13 cellular contexts compared by ENCODE assay signal in genomic region chr18:55338955-55339662, GRCh38.
A peak's percentile ranks its signal among the peaks of the same experiment; 100 is the strongest.
DNase-seq lines count a peak whose midpoint lies in the region; ATAC-seq and TF ChIP-seq lines count a peak whose summit lies in the region.
"Had no signal": no experiment of that assay in that cellular context is flagged by ENCODE, and none has a peak within 500 bp of the region (broad histone marks: within the 10 kb centered on the region; RNA-seq: fewer than 3 reads in every experiment).

No MANE protein-coding gene starts in this region.

- peak overlapping the region; percentile 63 to 84 (median 79) for H3K9ac ChIP-seq in skeletal muscle tissue (ENCODE audit: low read depth in 1 of 3, low read length in 3 of 3)
- H3K9ac ChIP-seq in mesendoderm (ENCODE audit: low read length), result no peak overlapping the region

- H3K27me3 ChIP-seq in skeletal muscle tissue (ENCODE audit: control insufficient read depth in 3 of 3, insufficient read depth in 3 of 3, low read length in 3 of 3) (no peaks in the 10 kb centered on the region), mesendoderm (ENCODE audit: insufficient read depth, low read length, poor library complexity) (no peaks in the 10 kb centered on the region)

- H3K79me2 ChIP-seq in mesendoderm (ENCODE audit: control insufficient read depth, insufficient read depth, low read length), result no peaks in the 10 kb centered on the region

- H3K27ac ChIP-seq in skeletal muscle tissue (ENCODE audit: low read depth, low read length) (peak overlapping the region; percentile 88), mesendoderm (ENCODE audit: low read depth, low read length) (no peak overlapping the region)
- H3K27ac ChIP-seq: epithelial cell of prostate had no signal

- H2AK5ac ChIP-seq in mesendoderm (ENCODE audit: low read length), result no peak overlapping the region

- no peak overlapping the region for H2BK5ac ChIP-seq in mesendoderm (ENCODE audit: low read length)

- H3K56ac ChIP-seq in mesendoderm (ENCODE audit: low read length), result no peak overlapping the region

- no peak overlapping the region for H3K23ac ChIP-seq in mesendoderm (ENCODE audit: low read length)

- H3K18ac ChIP-seq in mesendoderm (ENCODE audit: low read length), result no peak overlapping the region

- H3K4ac ChIP-seq in mesendoderm (ENCODE audit: low read depth, low read length), result no peak overlapping the region

- H2BK120ac ChIP-seq in mesendoderm (ENCODE audit: low read depth, low read length), result no peak overlapping the region

- H3K4me2 ChIP-seq in mesendoderm (ENCODE audit: low read length), result no peak overlapping the region

- TF ChIP-seq CTCF in foreskin fibroblast (IDR thresholded peaks at IDR 0.05; ENCODE audit: low read depth, low read length), result peak; percentile 10

- ATAC-seq in HG02840 (IDR thresholded peaks at IDR 0.05; ENCODE audit: low FRiP score, unreplicated experiment), result no peak
- ATAC-seq in HG02798 (IDR thresholded peaks at IDR 0.05; ENCODE audit: poor library complexity, unreplicated experiment), result no peak
- ATAC-seq: naive thymus-derived CD4-positive, alpha-beta T cell had no signal

- peaks cover 1% of the 10 kb centered on the region for H3K79me1 ChIP-seq in mesendoderm (ENCODE audit: low read length)

- no peak overlapping the region for H4K8ac ChIP-seq in mesendoderm (ENCODE audit: low read depth, low read length)

- H2BK15ac ChIP-seq in mesendoderm (replicated peaks; ENCODE audit: low read depth), result no peak overlapping the region

- H3K4me3 ChIP-seq in foreskin fibroblast (ENCODE audit: low read depth in 1 of 2, low read length in 2 of 2), result no peak overlapping the region
- H3K4me3 ChIP-seq in skeletal muscle tissue (ENCODE audit: low read length in 3 of 3), result no peak overlapping the region
- no peak overlapping the region for H3K4me3 ChIP-seq in mesendoderm (ENCODE audit: low read length)

- peaks cover 22 to 33% (median 23%) of the 10 kb centered on the region in 3 donors for H3K4me1 ChIP-seq in skeletal muscle tissue (ENCODE audit: control insufficient read depth in 3 of 3, insufficient read depth in 3 of 3, low read length in 3 of 3)
- H3K4me1 ChIP-seq in mesendoderm (ENCODE audit: control insufficient read depth, low read depth, low read length), result no peaks in the 10 kb centered on the region

- no peaks in the 10 kb centered on the region for H3K36me3 ChIP-seq in skeletal muscle tissue (ENCODE audit: control insufficient read depth in 3 of 3, insufficient read depth in 3 of 3, low read length in 3 of 3)
- no peaks in the 10 kb centered on the region for H3K36me3 ChIP-seq in mesendoderm (ENCODE audit: control insufficient read depth, insufficient read depth, low read length)

- DNase-seq in GM03348 (ENCODE audit: low spot score) (peak; percentile 40), NOMO-1 treated with dmso at 0.1 percent for 144 hours (lab: John Stamatoyannopoulos, UW; ENCODE audit: unreplicated experiment) (peak; percentile 4), foreskin fibroblast (peak in 1 of 2 donors; percentile 44), mesendoderm (no peak), NCI-H1048 (lab: John Stamatoyannopoulos, UW) (no peak)
- DNase-seq: activated effector memory CD4-positive, alpha-beta T cell treated with Interleukin-2 at 50 U/mL for 16 hours; naive thymus-derived CD4-positive, alpha-beta T cell; NCI-H2227 treated with DMSO at 0.1 percent for 48 hours; T1000 had no signal

- no peak overlapping the region for H4K5ac ChIP-seq in mesendoderm (ENCODE audit: low read length)

- WGBS in mesendoderm (ENCODE audit: extremely low coverage, insufficient coverage, low lambda C conversion rate), result no CpG with 5 or more reads among the region's 8 CpGs

- H3K9me3 ChIP-seq in skeletal muscle tissue (ENCODE audit: control insufficient read depth in 3 of 3, low read length in 3 of 3), result no peaks in the 10 kb centered on the region

Comparison
In these comparisons a context has a peak if more than half of its experiments do, and no peak if none do; other contexts are left out.
1. DNase-seq: peak in GM03348 (single experiment) and NOMO-1 treated with dmso at 0.1 percent for 144 hours (single experiment); none in mesendoderm (single experiment) and NCI-H1048 (single experiment).